ENCODE assay signal across 1 cellular context in the genomic region with DNA sequence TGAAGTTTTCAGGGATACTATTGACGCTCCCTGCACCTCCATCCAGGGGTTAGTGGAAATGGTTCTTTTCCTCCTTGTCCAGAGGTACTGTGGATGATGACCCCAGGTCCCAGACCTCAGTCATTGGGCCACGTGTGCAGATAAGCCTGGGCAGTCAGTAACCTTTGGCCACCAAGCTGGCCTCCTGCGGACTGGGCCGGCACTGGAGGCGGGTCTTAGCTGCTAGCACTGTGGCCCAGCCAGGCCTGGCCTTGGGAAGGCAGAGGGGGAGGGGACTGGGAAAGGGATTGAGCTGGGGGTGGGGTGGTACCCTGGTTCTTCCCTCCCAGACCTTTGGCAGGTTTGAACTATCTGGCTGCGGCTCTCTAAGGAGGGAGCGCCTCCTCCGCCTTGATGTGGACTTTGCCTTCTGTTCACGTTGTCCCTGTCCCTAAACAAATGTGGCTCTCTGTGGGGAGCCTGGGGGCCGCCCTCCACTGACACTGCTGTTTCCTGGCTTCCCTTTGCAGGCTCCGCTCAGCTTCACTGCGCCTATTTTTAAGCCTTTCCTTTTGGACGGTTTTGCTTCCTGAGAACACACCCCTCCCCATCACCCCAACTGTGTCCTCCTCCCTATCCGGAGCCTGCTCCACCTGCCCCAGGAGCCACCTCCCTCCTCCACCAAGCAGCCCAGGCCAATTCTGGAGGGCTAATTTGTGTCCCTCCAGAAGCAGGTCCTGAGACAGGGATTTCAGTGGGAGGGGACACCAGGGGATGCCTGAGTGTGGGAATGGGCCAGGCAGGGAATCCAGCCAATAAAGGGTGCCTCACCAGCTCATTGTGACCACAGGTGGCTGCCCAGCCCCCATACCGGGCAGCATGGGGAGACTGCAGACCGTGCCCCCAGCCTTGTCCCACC.
TF ChIP-seq lines count a peak whose summit lies in the region.

No MANE protein-coding gene starts in this region.

TF ChIP-seq in HepG2, 621 proteins besides CTCF, POLR2A, EP300 and RAD21 (continued from another document and continues in another):
- TF ChIP-seq ZBTB8A (CRISPR knock-in tag; IDR thresholded peaks at IDR 0.05; ENCODE audit: borderline replicate concordance, low read depth) (no peak), FOXM1 (CRISPR knock-in tag; IDR thresholded peaks at IDR 0.05) (no peak), NFYB (CRISPR knock-in tag; IDR thresholded peaks at IDR 0.05) (peak; percentile 80), ARNT2 (CRISPR knock-in tag; IDR thresholded peaks at IDR 0.05; ENCODE audit: low read depth) (no peak), DRAP1 (CRISPR knock-in tag; IDR thresholded peaks at IDR 0.05) (peak; percentile 74), SRSF4 (IDR thresholded peaks at IDR 0.05; ENCODE audit: low read depth, low read length, poor library complexity, severe bottlenecking) (no peak), ZGPAT (CRISPR knock-in tag; IDR thresholded peaks at IDR 0.05) (peak; percentile 94), FOXA3 (CRISPR knock-in tag; IDR thresholded peaks at IDR 0.05) (peak; percentile 82), BCL3 (CRISPR knock-in tag; IDR thresholded peaks at IDR 0.05) (no peak), ZNF740 (CRISPR knock-in tag; IDR thresholded peaks at IDR 0.05) (peak; percentile 83), ZNF788 (CRISPR knock-in tag; IDR thresholded peaks at IDR 0.05; ENCODE audit: borderline replicate concordance) (peak; percentile 88; the same call in 1 of the 2 replicates), ZNF121 (CRISPR knock-in tag; IDR thresholded peaks at IDR 0.05) (peak; percentile 87), NCOA2 (CRISPR knock-in tag; IDR thresholded peaks at IDR 0.05) (peak; percentile 91), GABPB1 (CRISPR knock-in tag; IDR thresholded peaks at IDR 0.05) (peak; percentile 55), PHF5A (CRISPR knock-in tag; IDR thresholded peaks at IDR 0.05; ENCODE audit: low read depth, unreplicated experiment) (peak; percentile 88), BRD4 (CRISPR knock-in tag; IDR thresholded peaks at IDR 0.05) (peak; percentile 86), TMF1 (CRISPR knock-in tag; IDR thresholded peaks at IDR 0.05; ENCODE audit: low read depth) (no peak), NFKB2 (CRISPR knock-in tag; IDR thresholded peaks at IDR 0.05; ENCODE audit: borderline replicate concordance) (peak; percentile 49; the same call in 1 of the 2 replicates), ESRRA (CRISPR knock-in tag; IDR thresholded peaks at IDR 0.05; ENCODE audit: low read depth) (peak; percentile 79), KLF12 (CRISPR knock-in tag; IDR thresholded peaks at IDR 0.05; ENCODE audit: borderline replicate concordance) (peak; percentile 81; the same call in 1 of the 2 replicates), NR2F6 (IDR thresholded peaks at IDR 0.05) (peak; percentile 91), NR2F6 (CRISPR knock-in tag; IDR thresholded peaks at IDR 0.05) (peak; percentile 93), ELF1 (CRISPR knock-in tag; IDR thresholded peaks at IDR 0.05) (peak; percentile 58), SOX13 (IDR thresholded peaks at IDR 0.05) (no peak), SOX13 (CRISPR knock-in tag; conservative IDR thresholded peaks at IDR 0.05 in 1 of 2, IDR thresholded peaks at IDR 0.05 in 1 of 2) (peak in 1 of 2 experiments; percentile 87; a peak in 2 of 4 replicates), ZFY (CRISPR knock-in tag; IDR thresholded peaks at IDR 0.05) (peak; percentile 85), ZNF816 (CRISPR knock-in tag; IDR thresholded peaks at IDR 0.05; ENCODE audit: borderline replicate concordance) (no peak), KLF11 (CRISPR knock-in tag; IDR thresholded peaks at IDR 0.05) (0 out of 2 replicates have a peak, but pooled peaks have one; percentile 30), LBX2 (CRISPR knock-in tag; IDR thresholded peaks at IDR 0.05; ENCODE audit: borderline replicate concordance) (no peak), MYC (CRISPR knock-in tag; IDR thresholded peaks at IDR 0.05; ENCODE audit: borderline replicate concordance) (peak; percentile 99), NR2F1 (CRISPR knock-in tag; IDR thresholded peaks at IDR 0.05) (peak; percentile 83 to 86), STAG1 (CRISPR knock-in tag; IDR thresholded peaks at IDR 0.05) (peak; percentile 42), KDM4B (CRISPR knock-in tag; IDR thresholded peaks at IDR 0.05) (peak; percentile 96), ZNF776 (CRISPR knock-in tag; IDR thresholded peaks at IDR 0.05) (no peak), PAWR (CRISPR knock-in tag; IDR thresholded peaks at IDR 0.05; ENCODE audit: borderline replicate concordance) (no peak), KDM5A (IDR thresholded peaks at IDR 0.05; ENCODE audit: borderline replicate concordance, low read length) (0 out of 2 replicates have a peak, but pooled peaks have one; percentile 4), ZNF34 (CRISPR knock-in tag; IDR thresholded peaks at IDR 0.05; ENCODE audit: borderline replicate concordance) (0 out of 2 replicates have a peak, but pooled peaks have one; percentile 65), SRF (IDR thresholded peaks at IDR 0.05; ENCODE audit: low read depth, low read length) (0 out of 2 replicates have a peak, but pooled peaks have one; percentile 7), ZNF546 (CRISPR knock-in tag; conservative IDR thresholded peaks at IDR 0.05) (no peak), XRCC5 (optimal IDR thresholded peaks at IDR 0.05; ENCODE audit: low read length) (peak; percentile 89), ZNF670 (CRISPR knock-in tag; IDR thresholded peaks at IDR 0.05; ENCODE audit: borderline replicate concordance) (no peak), ZNF431 (CRISPR knock-in tag; IDR thresholded peaks at IDR 0.05; ENCODE audit: borderline replicate concordance, low read depth) (no peak), NAIF1 (CRISPR knock-in tag; IDR thresholded peaks at IDR 0.05; ENCODE audit: borderline replicate concordance) (0 out of 2 replicates have a peak, but pooled peaks have one; percentile 4), RFX5 (IDR thresholded peaks at IDR 0.05; ENCODE audit: low read depth, low read length) (peak; percentile 2; the same call in 1 of the 2 replicates), NCOA1 (CRISPR knock-in tag; IDR thresholded peaks at IDR 0.05) (peak; percentile 27; the same call in 1 of the 2 replicates), SNAPC2 (CRISPR knock-in tag; IDR thresholded peaks at IDR 0.05) (no peak; the same call in 1 of the 2 replicates)
- TF ChIP-seq, protein P1, sequence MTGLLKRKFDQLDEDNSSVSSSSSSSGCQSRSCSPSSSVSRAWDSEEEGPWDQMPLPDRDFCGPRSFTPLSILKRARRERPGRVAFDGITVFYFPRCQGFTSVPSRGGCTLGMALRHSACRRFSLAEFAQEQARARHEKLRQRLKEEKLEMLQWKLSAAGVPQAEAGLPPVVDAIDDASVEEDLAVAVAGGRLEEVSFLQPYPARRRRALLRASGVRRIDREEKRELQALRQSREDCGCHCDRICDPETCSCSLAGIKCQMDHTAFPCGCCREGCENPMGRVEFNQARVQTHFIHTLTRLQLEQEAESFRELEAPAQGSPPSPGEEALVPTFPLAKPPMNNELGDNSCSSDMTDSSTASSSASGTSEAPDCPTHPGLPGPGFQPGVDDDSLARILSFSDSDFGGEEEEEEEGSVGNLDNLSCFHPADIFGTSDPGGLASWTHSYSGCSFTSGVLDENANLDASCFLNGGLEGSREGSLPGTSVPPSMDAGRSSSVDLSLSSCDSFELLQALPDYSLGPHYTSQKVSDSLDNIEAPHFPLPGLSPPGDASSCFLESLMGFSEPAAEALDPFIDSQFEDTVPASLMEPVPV (CRISPR knock-in tag; IDR thresholded peaks at IDR 0.05) = peak; percentile 68; the same call in 1 of the 2 replicates
- TF ChIP-seq, protein P2, sequence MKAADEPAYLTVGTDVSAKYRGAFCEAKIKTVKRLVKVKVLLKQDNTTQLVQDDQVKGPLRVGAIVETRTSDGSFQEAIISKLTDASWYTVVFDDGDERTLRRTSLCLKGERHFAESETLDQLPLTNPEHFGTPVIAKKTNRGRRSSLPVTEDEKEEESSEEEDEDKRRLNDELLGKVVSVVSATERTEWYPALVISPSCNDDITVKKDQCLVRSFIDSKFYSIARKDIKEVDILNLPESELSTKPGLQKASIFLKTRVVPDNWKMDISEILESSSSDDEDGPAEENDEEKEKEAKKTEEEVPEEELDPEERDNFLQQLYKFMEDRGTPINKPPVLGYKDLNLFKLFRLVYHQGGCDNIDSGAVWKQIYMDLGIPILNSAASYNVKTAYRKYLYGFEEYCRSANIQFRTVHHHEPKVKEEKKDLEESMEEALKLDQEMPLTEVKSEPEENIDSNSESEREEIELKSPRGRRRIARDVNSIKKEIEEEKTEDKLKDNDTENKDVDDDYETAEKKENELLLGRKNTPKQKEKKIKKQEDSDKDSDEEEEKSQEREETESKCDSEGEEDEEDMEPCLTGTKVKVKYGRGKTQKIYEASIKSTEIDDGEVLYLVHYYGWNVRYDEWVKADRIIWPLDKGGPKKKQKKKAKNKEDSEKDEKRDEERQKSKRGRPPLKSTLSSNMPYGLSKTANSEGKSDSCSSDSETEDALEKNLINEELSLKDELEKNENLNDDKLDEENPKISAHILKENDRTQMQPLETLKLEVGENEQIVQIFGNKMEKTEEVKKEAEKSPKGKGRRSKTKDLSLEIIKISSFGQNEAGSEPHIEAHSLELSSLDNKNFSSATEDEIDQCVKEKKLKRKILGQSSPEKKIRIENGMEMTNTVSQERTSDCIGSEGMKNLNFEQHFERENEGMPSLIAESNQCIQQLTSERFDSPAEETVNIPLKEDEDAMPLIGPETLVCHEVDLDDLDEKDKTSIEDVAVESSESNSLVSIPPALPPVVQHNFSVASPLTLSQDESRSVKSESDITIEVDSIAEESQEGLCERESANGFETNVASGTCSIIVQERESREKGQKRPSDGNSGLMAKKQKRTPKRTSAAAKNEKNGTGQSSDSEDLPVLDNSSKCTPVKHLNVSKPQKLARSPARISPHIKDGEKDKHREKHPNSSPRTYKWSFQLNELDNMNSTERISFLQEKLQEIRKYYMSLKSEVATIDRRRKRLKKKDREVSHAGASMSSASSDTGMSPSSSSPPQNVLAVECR (CRISPR knock-in tag; IDR thresholded peaks at IDR 0.05; ENCODE audit: borderline replicate concordance) = peak; percentile 93; the same call in 1 of the 2 replicates
- TF ChIP-seq, protein P3, sequence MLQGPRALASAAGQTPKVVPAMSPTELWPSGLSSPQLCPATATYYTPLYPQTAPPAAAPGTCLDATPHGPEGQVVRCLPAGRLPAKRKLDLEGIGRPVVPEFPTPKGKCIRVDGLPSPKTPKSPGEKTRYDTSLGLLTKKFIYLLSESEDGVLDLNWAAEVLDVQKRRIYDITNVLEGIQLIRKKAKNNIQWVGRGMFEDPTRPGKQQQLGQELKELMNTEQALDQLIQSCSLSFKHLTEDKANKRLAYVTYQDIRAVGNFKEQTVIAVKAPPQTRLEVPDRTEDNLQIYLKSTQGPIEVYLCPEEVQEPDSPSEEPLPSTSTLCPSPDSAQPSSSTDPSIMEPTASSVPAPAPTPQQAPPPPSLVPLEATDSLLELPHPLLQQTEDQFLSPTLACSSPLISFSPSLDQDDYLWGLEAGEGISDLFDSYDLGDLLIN (CRISPR knock-in tag; IDR thresholded peaks at IDR 0.05; ENCODE audit: borderline replicate concordance) = no peak
- TF ChIP-seq, protein P4, sequence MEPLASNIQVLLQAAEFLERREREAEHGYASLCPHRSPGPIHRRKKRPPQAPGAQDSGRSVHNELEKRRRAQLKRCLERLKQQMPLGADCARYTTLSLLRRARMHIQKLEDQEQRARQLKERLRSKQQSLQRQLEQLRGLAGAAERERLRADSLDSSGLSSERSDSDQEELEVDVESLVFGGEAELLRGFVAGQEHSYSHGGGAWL (CRISPR knock-in tag; IDR thresholded peaks at IDR 0.05) = no peak; the same call in 1 of the 2 replicates
- TF ChIP-seq, protein P5, sequence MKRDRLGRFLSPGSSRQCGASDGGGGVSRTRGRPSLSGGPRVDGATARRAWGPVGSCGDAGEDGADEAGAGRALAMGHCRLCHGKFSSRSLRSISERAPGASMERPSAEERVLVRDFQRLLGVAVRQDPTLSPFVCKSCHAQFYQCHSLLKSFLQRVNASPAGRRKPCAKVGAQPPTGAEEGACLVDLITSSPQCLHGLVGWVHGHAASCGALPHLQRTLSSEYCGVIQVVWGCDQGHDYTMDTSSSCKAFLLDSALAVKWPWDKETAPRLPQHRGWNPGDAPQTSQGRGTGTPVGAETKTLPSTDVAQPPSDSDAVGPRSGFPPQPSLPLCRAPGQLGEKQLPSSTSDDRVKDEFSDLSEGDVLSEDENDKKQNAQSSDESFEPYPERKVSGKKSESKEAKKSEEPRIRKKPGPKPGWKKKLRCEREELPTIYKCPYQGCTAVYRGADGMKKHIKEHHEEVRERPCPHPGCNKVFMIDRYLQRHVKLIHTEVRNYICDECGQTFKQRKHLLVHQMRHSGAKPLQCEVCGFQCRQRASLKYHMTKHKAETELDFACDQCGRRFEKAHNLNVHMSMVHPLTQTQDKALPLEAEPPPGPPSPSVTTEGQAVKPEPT (CRISPR knock-in tag; IDR thresholded peaks at IDR 0.05; ENCODE audit: low read depth) = no peak
